ENCODE assay signal across 8 cellular contexts in the genomic region with DNA sequence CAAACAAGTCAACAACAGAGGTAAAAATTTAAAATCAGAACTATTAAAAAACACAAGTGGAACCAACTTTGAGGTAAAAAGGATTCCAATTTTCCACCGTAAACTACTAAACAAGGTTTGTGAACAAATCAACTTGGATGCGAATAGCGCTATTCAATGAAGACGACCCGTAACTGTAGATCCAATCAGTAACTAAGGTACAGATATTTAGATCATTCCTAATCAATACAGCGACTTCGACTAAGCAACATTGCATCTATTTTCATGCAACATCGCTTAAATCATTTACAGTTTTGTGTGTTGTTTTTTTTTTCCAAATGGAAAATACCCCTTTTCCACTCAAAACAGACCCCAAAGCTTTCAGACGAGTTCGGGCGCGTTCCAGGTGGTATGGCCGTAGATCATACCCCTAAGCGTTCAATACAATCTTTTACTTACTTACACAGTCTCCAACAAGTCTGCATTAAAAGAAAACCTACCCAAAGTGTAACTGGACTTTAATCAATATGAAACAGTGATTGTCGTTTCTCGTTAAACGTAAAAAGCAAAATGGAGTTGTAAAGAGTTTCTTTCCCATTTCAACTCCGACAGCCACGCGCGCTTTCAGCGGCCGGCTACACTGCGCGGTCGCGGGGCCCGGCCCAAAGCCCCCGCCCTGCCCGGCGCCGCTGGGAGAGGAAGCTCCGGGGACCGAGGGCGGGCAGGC. TPM values are rescaled to one million over a fixed set of nuclear protein-coding genes. Genes with fewer than 3 reads are reported as not detected.
DNase-seq lines count a peak whose midpoint lies in the region; ATAC-seq and TF ChIP-seq lines count a peak whose summit lies in the region.

No MANE protein-coding gene starts in this region.

- H3K36me3 Mint-ChIP-seq in osteocyte (ENCODE audit: unreplicated experiment) = peaks cover 7% of the 10 kb centered on the region

- H3K4me2 ChIP-seq in PC-9 = peak overlapping the region; percentile 89

- H3K36me3 ChIP-seq in ES-I3 (ENCODE audit: insufficient read depth, low read length) = no peaks in the 10 kb centered on the region; the same call in 1 of the 2 replicates
- H3K36me3 ChIP-seq in PC-9 (ENCODE audit: low read depth) = no peaks in the 10 kb centered on the region
- H3K36me3 ChIP-seq in esophagus (ENCODE audit: control insufficient read depth in 2 of 2, insufficient read depth in 2 of 2, low read length in 1 of 2) = peaks cover 0 to 6% of the 10 kb centered on the region in 2 donors

- peak overlapping the region; percentile 79; the same call in 1 of the 2 replicates for H2AFZ ChIP-seq in PC-9

- peaks cover 30% of the 10 kb centered on the region for H3F3A ChIP-seq in PC-9 (ENCODE audit: insufficient read depth, low read depth)

- WGBS in esophagus, 2 donors = 0% methylated on average over 35 of the region's 35 CpGs

- peak overlapping the region; percentile 94 for H3K27ac Mint-ChIP-seq in osteocyte (ENCODE audit: unreplicated experiment)

- H3K4me3 ChIP-seq in PC-9 (peak overlapping the region; percentile 89), esophagus (ENCODE audit: low read depth in 1 of 2, low read length in 2 of 2) (peak overlapping the region; percentile 79 to 90)

- no TSS peak for BruUV-seq in PC-9 (replicated peaks; lab: Mats Ljungman, UMichigan)

- no peak for ATAC-seq in GM21447 (IDR thresholded peaks at IDR 0.05; ENCODE audit: unreplicated experiment)
- no peak for ATAC-seq in HG02938 (IDR thresholded peaks at IDR 0.05; ENCODE audit: unreplicated experiment)
- ATAC-seq in HG03025 (IDR thresholded peaks at IDR 0.05; ENCODE audit: low FRiP score, unreplicated experiment) = no peak

- peaks cover 78% of the 10 kb centered on the region for H3K79me2 ChIP-seq in PC-9 (ENCODE audit: low read depth)

- no peaks in the 10 kb centered on the region for H3K9me2 ChIP-seq in PC-9 (ENCODE audit: insufficient read depth)

- H3K9ac ChIP-seq in ES-I3 (ENCODE audit: low read depth, low read length) = peak overlapping the region; percentile 91

- H4K20me1 ChIP-seq in PC-9 (ENCODE audit: insufficient read depth) = peaks cover 49% of the 10 kb centered on the region

- CTCF ChIA-PET in PC-9 (lab: Charles Lee) = interaction anchor here (1.6 kb wide), 1 partner anchor 43 kb away, joined by 7 read pairs; no protein-coding TSS in a partner anchor

- H3K4me3 Mint-ChIP-seq in osteocyte (ENCODE audit: unreplicated experiment) = peak overlapping the region; percentile 89

- peaks cover 23% of the 10 kb centered on the region for H3K4me1 ChIP-seq in ES-I3 (ENCODE audit: insufficient read depth, low read length)
- H3K4me1 ChIP-seq in PC-9 (replicated peaks; ENCODE audit: insufficient read depth) = peaks cover 34% of the 10 kb centered on the region
- peaks cover 3 to 12% of the 10 kb centered on the region in 2 donors for H3K4me1 ChIP-seq in esophagus (ENCODE audit: control insufficient read depth in 2 of 2, insufficient read depth in 2 of 2, low read length in 1 of 2)

- TF ChIP-seq CTCF in PC-9 (conservative IDR thresholded peaks at IDR 0.05) = no peak
- TF ChIP-seq CTCF in osteocyte (IDR thresholded peaks at IDR 0.05) = no peak

- H3K9me3 ChIP-seq in ES-I3 (ENCODE audit: control insufficient read depth, insufficient read depth, low read length) (no peaks in the 10 kb centered on the region), PC-9 (ENCODE audit: insufficient read depth, low read depth) (no peaks in the 10 kb centered on the region), esophagus (ENCODE audit: control insufficient read depth in 2 of 2, insufficient read depth in 1 of 2, low read depth in 1 of 2, low read length in 1 of 2) (no peaks in the 10 kb centered on the region)

- POLR2A ChIA-PET in PC-9 (lab: Charles Lee; ENCODE audit: unreplicated experiment) = interaction anchor here (0.6 to 1.4 kb wide), 2 partner anchors 54 to 71 kb away, joined by 3 to 16 read pairs; no protein-coding TSS in a partner anchor

- no peak for DNase-seq in PC-9
- no peak for DNase-seq in osteocyte (ENCODE audit: extremely low spot score, unreplicated experiment)
- DNase-seq in DMS 273 treated with DMSO at 0.1 percent for 48 hours (lab: John Stamatoyannopoulos, UW) = no peak

- H3K27me3 Mint-ChIP-seq in osteocyte (ENCODE audit: unreplicated experiment) = no peaks in the 10 kb centered on the region

- intact Hi-C loops in PC-9 (cut with micrococcal nuclease; ENCODE audit: unreplicated experiment) = loop anchor here (5.0 kb wide), 1 partner anchor 54 kb away; the partner anchor contains the start of gene GPX1

- H3K27ac ChIP-seq in PC-9 = peak overlapping the region; percentile 63
- peak overlapping the region; percentile 100 for H3K27ac ChIP-seq in esophagus (ENCODE audit: low read depth in 2 of 2, low read length in 1 of 2)

- peaks cover 55% of the 10 kb centered on the region for H3K4me1 Mint-ChIP-seq in osteocyte (ENCODE audit: unreplicated experiment)

- no peaks in the 10 kb centered on the region for H3K9me3 Mint-ChIP-seq in osteocyte (ENCODE audit: unreplicated experiment)

- H3K27me3 ChIP-seq in PC-9 (ENCODE audit: insufficient read depth, low read depth) = no peaks in the 10 kb centered on the region
- H3K27me3 ChIP-seq in esophagus (ENCODE audit: control insufficient read depth in 1 of 2, insufficient read depth in 2 of 2, low read length in 2 of 2) = no peaks in the 10 kb centered on the region

RNA-seq across cellular contexts. Expression of gene RHOA, which starts 0.8 kb away (rescaled TPM):
- 413 and 416 TPM in 2 replicates for total RNA-seq in PC-9 (2021)
- 100 to 1,000 TPM; 162 to 244 TPM for polyA plus RNA-seq in esophagus
- total RNA-seq in osteocyte = 574 and 607 TPM in 2 replicates

RNA-seq across cellular contexts. Expression of gene TCTA, which starts 1.2 kb away (rescaled TPM):
- 17.0 and 17.2 TPM in 2 replicates for total RNA-seq in PC-9 (2021)
- 10 to 100 TPM; 11.3 to 14.5 TPM for polyA plus RNA-seq in esophagus
- total RNA-seq in osteocyte = 34.7 and 36.4 TPM in 2 replicates

RNA-seq across cellular contexts. Expression of gene AMT, which starts 11.3 kb away (rescaled TPM):
- total RNA-seq in PC-9 (2021) (12.9 and 17.6 TPM in 2 replicates), osteocyte (8.0 and 9.4 TPM in 2 replicates)
- 10 to 100 TPM in 1 of 2 donors, 1 to 10 TPM in 1; 3.4 to 14.2 TPM for polyA plus RNA-seq in esophagus

RNA-seq across cellular contexts. Expression of gene NICN1, which starts 18.1 kb away (rescaled TPM):
- total RNA-seq in PC-9 (2021) (14.6 and 23.7 TPM in 2 replicates), osteocyte (31.4 and 34.4 TPM in 2 replicates)
- 1 to 10 TPM; 5.0 to 7.0 TPM for polyA plus RNA-seq in esophagus

RNA-seq across cellular contexts. Expression of gene GPX1, which starts 52.8 kb away (rescaled TPM):
- total RNA-seq in PC-9 (2021) (386 and 394 TPM in 2 replicates), osteocyte (91.6 and 98.9 TPM in 2 replicates)
- 100 to 1,000 TPM; 245 to 383 TPM for polyA plus RNA-seq in esophagus
